In the genomic region with DNA sequence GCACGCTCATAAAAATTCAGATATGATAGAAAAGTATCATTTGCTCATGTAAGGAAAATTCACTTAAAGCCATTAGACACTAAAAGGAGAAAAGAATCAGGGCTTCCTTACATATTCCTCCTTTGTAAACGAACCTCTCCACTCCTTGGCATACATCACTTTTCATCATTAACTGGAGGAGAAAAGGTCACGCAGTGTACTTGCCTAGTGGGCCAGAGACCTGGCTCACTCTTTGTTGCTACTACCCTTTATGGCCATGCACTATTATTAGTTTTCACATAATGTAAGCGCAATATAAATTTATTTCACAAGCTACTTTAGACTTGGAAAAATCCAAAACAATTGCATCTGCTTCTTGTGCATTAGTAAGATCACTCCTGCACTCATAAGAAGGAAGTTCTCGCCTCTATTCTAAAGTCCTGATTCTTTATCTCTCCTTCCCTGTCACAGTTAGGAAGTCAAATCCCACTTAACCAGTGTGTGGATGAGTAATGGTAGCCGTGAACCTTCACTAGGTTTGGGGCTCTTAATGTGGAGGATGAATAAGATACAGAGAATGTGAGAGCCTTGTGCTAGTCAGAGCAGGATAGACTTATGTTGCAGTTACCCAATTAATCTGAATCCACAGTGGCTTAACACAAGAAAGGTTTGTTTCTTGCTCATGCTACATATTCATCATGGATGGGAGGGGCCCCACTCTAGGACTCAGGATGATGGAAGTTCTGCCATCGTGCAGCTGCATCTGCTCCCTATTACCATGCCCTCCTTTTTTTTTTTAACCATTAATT, we compare ENCODE assay signal across 14 cellular contexts.
DNase-seq lines count a peak whose midpoint lies in the region; ATAC-seq and TF ChIP-seq lines count a peak whose summit lies in the region.
"Had no signal": no experiment of that assay in that cellular context is flagged by ENCODE, and none has a peak within 500 bp of the region (broad histone marks: within the 10 kb centered on the region; RNA-seq: fewer than 3 reads in every experiment).

No MANE protein-coding gene starts in this region.

- TF ChIP-seq CTCF in RWPE2 (IDR thresholded peaks at IDR 0.05; ENCODE audit: poor library complexity, severe bottlenecking), result no peak

- no peak overlapping the region for H3K4me3 ChIP-seq in RWPE2 (ENCODE audit: severe bottlenecking)
- H3K4me3 ChIP-seq: GM12878 had no signal

- H3K9me3 Mint-ChIP-seq in activated naive CD8-positive, alpha-beta T cell treated with anti-CD3 and anti-CD28 coated beads, Interleukin-2, amount 50 U/mL, for 24 hours, result no peaks in the 10 kb centered on the region
- H3K9me3 Mint-ChIP-seq in activated naive CD8-positive, alpha-beta T cell treated with anti-CD3 and anti-CD28 coated beads for 36 hours, result no peaks in the 10 kb centered on the region
- no peaks in the 10 kb centered on the region for H3K9me3 Mint-ChIP-seq in stimulated activated effector memory CD8-positive, alpha-beta T cell treated with anti-CD3 and anti-CD28 coated beads, Interleukin-12 subunit alpha, Interleukin-12 subunit beta, amount 100 ng/mL, for 72 hours

- H3K4me1 Mint-ChIP-seq in activated naive CD8-positive, alpha-beta T cell treated with anti-CD3 and anti-CD28 coated beads, Interleukin-2, amount 50 U/mL, for 24 hours, result peaks cover 44% of the 10 kb centered on the region
- peaks cover 33% of the 10 kb centered on the region for H3K4me1 Mint-ChIP-seq in activated naive CD8-positive, alpha-beta T cell treated with anti-CD3 and anti-CD28 coated beads for 36 hours
- H3K4me1 Mint-ChIP-seq in stimulated activated effector memory CD8-positive, alpha-beta T cell treated with anti-CD3 and anti-CD28 coated beads, Interleukin-12 subunit alpha, Interleukin-12 subunit beta, amount 100 ng/mL, for 72 hours, result peaks cover 26% of the 10 kb centered on the region
- H3K4me1 Mint-ChIP-seq: WTC11 had no signal

- H3K27ac Mint-ChIP-seq in activated naive CD8-positive, alpha-beta T cell treated with anti-CD3 and anti-CD28 coated beads, Interleukin-2, amount 50 U/mL, for 24 hours, result no peak overlapping the region
- no peak overlapping the region for H3K27ac Mint-ChIP-seq in activated naive CD8-positive, alpha-beta T cell treated with anti-CD3 and anti-CD28 coated beads for 36 hours
- H3K27ac Mint-ChIP-seq in stimulated activated effector memory CD8-positive, alpha-beta T cell treated with anti-CD3 and anti-CD28 coated beads, Interleukin-12 subunit alpha, Interleukin-12 subunit beta, amount 100 ng/mL, for 72 hours, result no peak overlapping the region
- H3K27ac Mint-ChIP-seq: WTC11 had no signal

- ATAC-seq in activated naive CD8-positive, alpha-beta T cell treated with anti-CD3 and anti-CD28 coated beads, Interleukin-2, amount 50 U/mL, for 24 hours, result peak; percentile 77
- peak; percentile 91 for ATAC-seq in RWPE2 (ENCODE audit: low read depth)
- peak; percentile 84 for ATAC-seq in stimulated activated effector memory CD8-positive, alpha-beta T cell treated with anti-CD3 and anti-CD28 coated beads, Interleukin-12 subunit alpha, Interleukin-12 subunit beta, amount 100 ng/mL, for 72 hours
- no peak for ATAC-seq in HG02884 (IDR thresholded peaks at IDR 0.05; ENCODE audit: unreplicated experiment)

- H3K9me3 ChIP-seq in RWPE2 (ENCODE audit: severe bottlenecking), result no peaks in the 10 kb centered on the region

- H3K4me3 Mint-ChIP-seq in activated naive CD8-positive, alpha-beta T cell treated with anti-CD3 and anti-CD28 coated beads, Interleukin-2, amount 50 U/mL, for 24 hours, result no peak overlapping the region
- no peak overlapping the region for H3K4me3 Mint-ChIP-seq in activated naive CD8-positive, alpha-beta T cell treated with anti-CD3 and anti-CD28 coated beads for 36 hours
- no peak overlapping the region for H3K4me3 Mint-ChIP-seq in stimulated activated effector memory CD8-positive, alpha-beta T cell treated with anti-CD3 and anti-CD28 coated beads, Interleukin-12 subunit alpha, Interleukin-12 subunit beta, amount 100 ng/mL, for 72 hours
- H3K4me3 Mint-ChIP-seq: WTC11 had no signal

- peaks cover 7% of the 10 kb centered on the region for H3K4me1 ChIP-seq in RWPE2 (ENCODE audit: insufficient read depth, poor library complexity, severe bottlenecking)

- H3K27me3 ChIP-seq in RWPE2 (ENCODE audit: insufficient read depth, poor library complexity, severe bottlenecking), result no peaks in the 10 kb centered on the region

- H3K27me3 Mint-ChIP-seq in activated naive CD8-positive, alpha-beta T cell treated with anti-CD3 and anti-CD28 coated beads, Interleukin-2, amount 50 U/mL, for 24 hours, result peaks cover 2% of the 10 kb centered on the region
- H3K27me3 Mint-ChIP-seq in activated naive CD8-positive, alpha-beta T cell treated with anti-CD3 and anti-CD28 coated beads for 36 hours, result peaks cover 3% of the 10 kb centered on the region

- DNase-seq in activated naive CD8-positive, alpha-beta T cell treated with anti-CD3 and anti-CD28 coated beads, Interleukin-2, amount 50 U/mL, for 24 hours, result no peak
- no peak for DNase-seq in activated naive CD8-positive, alpha-beta T cell treated with anti-CD3 and anti-CD28 coated beads for 36 hours
- no peak for DNase-seq in RWPE2 (ENCODE audit: low spot score)
- peak; percentile 5 for DNase-seq in fibroblast of the conjunctiva (ENCODE audit: low read depth)
- no peak for DNase-seq in stimulated activated effector memory CD8-positive, alpha-beta T cell treated with anti-CD3 and anti-CD28 coated beads, Interleukin-12 subunit alpha, Interleukin-12 subunit beta, amount 100 ng/mL, for 72 hours (ENCODE audit: low spot score in 2 of 2)
- DNase-seq in occipital lobe (lab: John Stamatoyannopoulos, UW), result no peak
- DNase-seq in COLO668 (lab: John Stamatoyannopoulos, UW; ENCODE audit: unreplicated experiment), result no peak
- DNase-seq: activated naive CD4-positive, alpha-beta T cell; NCI-H2081; RPMI8226 had no signal

- H3K36me3 Mint-ChIP-seq in activated naive CD8-positive, alpha-beta T cell treated with anti-CD3 and anti-CD28 coated beads, Interleukin-2, amount 50 U/mL, for 24 hours (ENCODE audit: low read depth), result no peaks in the 10 kb centered on the region
- H3K36me3 Mint-ChIP-seq in activated naive CD8-positive, alpha-beta T cell treated with anti-CD3 and anti-CD28 coated beads for 36 hours, result no peaks in the 10 kb centered on the region
- H3K36me3 Mint-ChIP-seq in stimulated activated effector memory CD8-positive, alpha-beta T cell treated with anti-CD3 and anti-CD28 coated beads, Interleukin-12 subunit alpha, Interleukin-12 subunit beta, amount 100 ng/mL, for 72 hours, result no peaks in the 10 kb centered on the region
- H3K36me3 Mint-ChIP-seq: WTC11 had no signal

- H3K27ac ChIP-seq in RWPE2 (ENCODE audit: poor library complexity, severe bottlenecking), result peak overlapping the region; percentile 20
- H3K27ac ChIP-seq: C4-2B had no signal

- no peaks in the 10 kb centered on the region for H3K36me3 ChIP-seq in RWPE2 (ENCODE audit: low read depth)
